Comparison of ENCODE assay signal across 9 cellular contexts in the genomic region with DNA sequence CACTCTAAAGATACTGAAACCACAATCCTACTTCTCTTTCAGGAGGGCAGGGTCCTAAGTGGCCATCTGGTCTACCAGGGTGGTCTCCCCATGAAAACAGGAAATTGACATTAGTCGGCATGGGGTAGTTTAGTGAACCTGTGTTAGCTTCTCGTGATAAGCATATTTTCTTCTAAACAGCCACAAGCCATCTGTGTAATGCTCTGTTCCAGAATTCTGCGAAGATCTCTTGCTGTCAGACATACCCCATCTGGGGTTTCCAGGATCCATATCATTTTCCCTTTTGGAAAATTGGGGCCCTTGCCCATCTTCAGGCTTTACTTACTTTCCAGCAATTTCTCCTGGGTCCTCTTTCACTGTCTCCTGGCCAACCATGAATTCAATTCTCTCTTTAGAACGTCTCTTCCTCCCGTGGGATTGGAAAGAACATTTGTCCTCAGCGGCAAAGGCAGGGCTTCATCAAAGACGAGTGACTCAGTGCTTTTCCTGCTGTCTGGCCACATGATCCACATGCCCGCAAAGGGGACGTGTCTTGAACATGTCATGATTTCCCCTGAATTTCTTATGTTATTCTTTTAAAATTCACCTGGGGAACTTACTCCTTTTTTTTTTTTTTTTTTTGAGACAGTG. TPM values are rescaled to one million over a fixed set of nuclear protein-coding genes. Genes with fewer than 3 reads are reported as not detected.
DNase-seq lines count a peak whose midpoint lies in the region; ATAC-seq and TF ChIP-seq lines count a peak whose summit lies in the region.
"Had no signal": no experiment of that assay in that cellular context is flagged by ENCODE, and none has a peak within 500 bp of the region (broad histone marks: within the 10 kb centered on the region; RNA-seq: fewer than 3 reads in every experiment).

No MANE protein-coding gene starts in this region.

- H3K36me3 ChIP-seq in SJCRH30 (no peaks in the 10 kb centered on the region), esophagus muscularis mucosa (no peaks in the 10 kb centered on the region)
- H3K36me3 ChIP-seq: neutrophil had no signal

- H3K4me3 ChIP-seq in SJCRH30 (0 out of 2 replicates have a peak overlapping the region, but pooled peaks have one; percentile 9), esophagus muscularis mucosa (peak overlapping the region in 1 of 4 donors; percentile 14)

- TF ChIP-seq CTCF in esophagus muscularis mucosa (IDR thresholded peaks at IDR 0.05) (no peak), GM20000 (IDR thresholded peaks at IDR 0.05; ENCODE audit: extremely low read depth, missing control alignments) (no peak)

- TF ChIP-seq EP300 in esophagus muscularis mucosa (IDR thresholded peaks at IDR 0.05) = no peak

- DNase-seq in ELR (ENCODE audit: low read depth) (peak; percentile 82), SJCRH30 (peak; percentile 41 to 63), esophagus muscularis mucosa (ENCODE audit: extremely low spot score) (no peak), sciatic nerve (ENCODE audit: low spot score) (peak; percentile 74), iPS-NIHi11 (ENCODE audit: low spot score) (no peak), GM20000 (ENCODE audit: low spot score) (no peak)
- DNase-seq in activated CD8-positive, alpha-beta memory T cell treated with anti-CD3 and anti-CD28 coated beads, Interleukin-2, amount 50 U/mL, for 48 hours = no peak

- TF ChIP-seq POLR2A in esophagus muscularis mucosa (IDR thresholded peaks at IDR 0.05; ENCODE audit: low read depth) = no peak

- intact Hi-C loops in esophagus muscularis mucosa (cut with DNase I) (no loop called here), sciatic nerve (cut with DNase I) (no loop called here)

- H3K4me1 ChIP-seq in SJCRH30 (peaks cover 32% of the 10 kb centered on the region), esophagus muscularis mucosa (peaks cover 6 to 15% (median 10%) of the 10 kb centered on the region in 4 donors)

- H3K27ac ChIP-seq in SJCRH30 (peak overlapping the region; percentile 51; the same call in 1 of the 2 replicates), esophagus muscularis mucosa (replicated peaks in 1 of 4) (peak overlapping the region; percentile 40 to 59 (median 41))
- H3K27ac ChIP-seq: neutrophil had no signal

- H3K9me3 ChIP-seq in SJCRH30 (replicated peaks) (peaks cover 5% of the 10 kb centered on the region), esophagus muscularis mucosa (no peaks in the 10 kb centered on the region)
- H3K9me3 ChIP-seq: neutrophil had no signal

- H3K27me3 ChIP-seq in SJCRH30 = no peaks in the 10 kb centered on the region; the same call in 1 of the 2 replicates
- no peaks in the 10 kb centered on the region for H3K27me3 ChIP-seq in esophagus muscularis mucosa

- 49% methylated on average over 9 of the region's 9 CpGs for whole genome bisulfite sequencing in esophagus muscularis mucosa

- ATAC-seq in sciatic nerve (peak; percentile 86), GM18868 (IDR thresholded peaks at IDR 0.05; ENCODE audit: unreplicated experiment) (no peak)

RNA-seq across cellular contexts. Expression of gene NCOR2, which starts 21.4 kb away (rescaled TPM):
- total RNA-seq in SJCRH30 (2014; rRNA removed; shearing (Covaris generic)) = 48.5 and 52.2 TPM in 2 replicates
- total RNA-seq in esophagus muscularis mucosa (100 to 1,000 TPM; 107 to 188 (median 131) TPM), sciatic nerve (345 TPM)

Comparison
In these comparisons a context has a peak if more than half of its experiments do, and no peak if none do; other contexts are left out.
1. DNase-seq: peak in ELR (single experiment), SJCRH30 (2 of 2) and sciatic nerve (single experiment); none in esophagus muscularis mucosa (single experiment), iPS-NIHi11 (single experiment), activated CD8-positive, alpha-beta memory T cell treated with anti-CD3 and anti-CD28 coated beads, Interleukin-2, amount 50 U/mL, for 48 hours (single experiment) and GM20000 (single experiment).